In the genomic region with DNA sequence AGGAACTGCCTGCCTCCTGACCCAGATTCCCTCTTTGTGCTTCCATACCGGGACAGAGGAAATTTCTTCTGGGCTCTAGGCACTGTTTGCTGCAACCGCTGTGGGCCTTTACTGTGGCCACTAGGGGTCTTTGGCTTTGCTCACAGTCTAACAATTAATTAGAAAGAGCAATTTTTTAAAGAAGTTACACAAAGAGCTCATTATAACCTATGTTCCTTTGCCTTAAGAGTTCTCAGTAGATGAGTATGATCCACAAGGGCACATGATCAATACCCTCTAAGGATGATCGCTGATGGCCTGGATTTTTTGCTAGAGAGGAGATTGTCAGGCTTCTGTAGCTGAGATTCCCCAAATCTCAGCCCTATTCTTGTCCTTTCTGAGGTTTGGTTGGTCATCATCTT, we compare ENCODE assay signal across 9 cellular contexts.
DNase-seq lines count a peak whose midpoint lies in the region; ATAC-seq and TF ChIP-seq lines count a peak whose summit lies in the region.
"Had no signal": no experiment of that assay in that cellular context is flagged by ENCODE, and none has a peak within 500 bp of the region (broad histone marks: within the 10 kb centered on the region; RNA-seq: fewer than 3 reads in every experiment).

No MANE protein-coding gene starts in this region.

- H4K20me1 ChIP-seq in OCI-LY7 (ENCODE audit: insufficient read depth, low read length) = no peaks in the 10 kb centered on the region

- no peak for ATAC-seq in esophagus mucosa

- H3K4me3 ChIP-seq in OCI-LY7 (ENCODE audit: low read depth, low read length, poor library complexity, severe bottlenecking) = no peak overlapping the region

- no peaks in the 10 kb centered on the region for H3K9me2 ChIP-seq in OCI-LY7 (ENCODE audit: insufficient read depth, low read length)

- no peaks in the 10 kb centered on the region for H3K9me3 ChIP-seq in OCI-LY7 (ENCODE audit: low read length)

- intact Hi-C loops in OCI-LY7 (cut with micrococcal nuclease; ENCODE audit: unreplicated experiment) = no loop called here

- no peak overlapping the region for H3K4me2 ChIP-seq in OCI-LY7 (ENCODE audit: low read length)

- H3K4me1 ChIP-seq in OCI-LY7 (ENCODE audit: insufficient read depth, low read length, poor library complexity, severe bottlenecking) = no peaks in the 10 kb centered on the region

- CTCF ChIA-PET in OCI-LY7 (lab: Charles Lee; ENCODE audit: unreplicated experiment) = no interaction called here

- H3K36me3 ChIP-seq in OCI-LY7 (ENCODE audit: insufficient read depth, low read length) = no peaks in the 10 kb centered on the region

- POLR2A ChIA-PET in OCI-LY7 (lab: Charles Lee) = interaction anchor here (1.0 kb wide), 1 partner anchor 14 kb away, joined by 4 read pairs; no protein-coding TSS in a partner anchor

- no peak overlapping the region for H3K27ac ChIP-seq in OCI-LY7 (ENCODE audit: low read depth, low read length, poor library complexity, severe bottlenecking)

- H2AFZ ChIP-seq in OCI-LY7 (ENCODE audit: low read length) = no peak overlapping the region

- BruUV-seq in OCI-LY7 (replicated peaks; lab: Mats Ljungman, UMichigan) = no TSS peak

- no peaks in the 10 kb centered on the region for H3K79me2 ChIP-seq in OCI-LY7 (ENCODE audit: insufficient read depth, low read depth, low read length)

- TF ChIP-seq CTCF in OCI-LY7 (conservative IDR thresholded peaks at IDR 0.05; ENCODE audit: low read length) = peak; percentile 77

- DNase-seq in DMS53 (lab: John Stamatoyannopoulos, UW) (peak; percentile 57), DMS53 treated with DMSO at 0.1 percent for 48 hours (lab: John Stamatoyannopoulos, UW; ENCODE audit: unreplicated experiment) (no peak), OCI-LY7 (ENCODE audit: low spot score) (peak; percentile 14), fibroblast of peridontal ligament (ENCODE audit: extremely low read depth) (peak; percentile 12), superior temporal gyrus (ENCODE audit: extremely low spot score) (peak; percentile 85), NCI-H2081 (lab: John Stamatoyannopoulos, UW) (no peak), T-helper 9 cell (no peak)
- DNase-seq: cerebellar nuclear complex had no signal

Comparison
In these comparisons a context has a peak if more than half of its experiments do, and no peak if none do; other contexts are left out.
1. DNase-seq: peak in DMS53 (single experiment), OCI-LY7 (single experiment), fibroblast of peridontal ligament (single experiment) and superior temporal gyrus (single experiment); none in DMS53 treated with DMSO at 0.1 percent for 48 hours (single experiment), NCI-H2081 (0 of 2) and T-helper 9 cell (single experiment).